ENCODE assay signal across 10 cellular contexts in the genomic region with DNA sequence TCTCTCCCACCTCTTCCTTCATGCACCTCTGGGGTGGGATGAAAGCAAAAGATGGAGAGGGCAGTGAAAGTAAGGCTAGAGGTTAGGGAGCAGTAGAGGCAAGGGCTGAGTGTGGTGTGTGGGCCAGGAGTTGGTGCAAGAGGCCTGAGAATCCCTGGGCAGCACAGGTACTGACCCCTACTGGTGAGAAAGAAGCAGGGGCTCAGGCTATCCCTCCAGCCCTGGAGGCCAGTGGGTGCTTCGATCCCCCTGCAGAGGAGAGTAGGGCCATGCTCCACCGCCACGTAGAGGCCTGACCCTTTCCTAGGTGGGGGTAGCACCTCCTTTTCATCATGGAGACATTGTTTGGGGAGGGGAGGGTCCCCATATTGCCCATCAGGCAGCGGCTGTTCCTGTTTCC. TPM values are rescaled to one million over a fixed set of nuclear protein-coding genes. Genes with fewer than 3 reads are reported as not detected.
A peak's percentile ranks its signal among the peaks of the same experiment; 100 is the strongest.
DNase-seq lines count a peak whose midpoint lies in the region; ATAC-seq and TF ChIP-seq lines count a peak whose summit lies in the region.
"Had no signal": no experiment of that assay in that cellular context is flagged by ENCODE, and none has a peak within 500 bp of the region (broad histone marks: within the 10 kb centered on the region; RNA-seq: fewer than 3 reads in every experiment).

No MANE protein-coding gene starts in this region.

- H3K36me3 ChIP-seq in ascending aorta: no peaks in the 10 kb centered on the region
- H3K36me3 ChIP-seq: lower lobe of right lung, uterus had no signal

- CTCF ChIA-PET in RWPE1 (lab: Yijun Ruan, JAX): interaction anchor here (0.7 to 2.1 kb wide), 3 partner anchors 38 to 62 kb away, joined by 4 to 11 read pairs (median 6); no protein-coding TSS in a partner anchor

- no peak overlapping the region for H3K4me3 ChIP-seq in ascending aorta
- H3K4me3 ChIP-seq: lower lobe of right lung, uterus had no signal

- intact Hi-C loops in ascending aorta (cut with DNase I): no loop called here

- H3K4me1 ChIP-seq in ascending aorta: no peaks in the 10 kb centered on the region
- H3K4me1 ChIP-seq: lower lobe of right lung, uterus had no signal

- H3K27me3 ChIP-seq in ascending aorta: no peaks in the 10 kb centered on the region
- H3K27me3 ChIP-seq: uterus had no signal

- DNase-seq in cerebellar cortex (ENCODE audit: low spot score): peak; percentile 15
- DNase-seq in ascending aorta (ENCODE audit: low spot score in 2 of 2): no peak
- no peak for DNase-seq in stimulated activated CD4-positive, alpha-beta T cell treated with anti-CD3 and anti-CD28 coated beads, Interleukin-15, amount 100 ng/mL, for 24 hours
- DNase-seq in H4 (ENCODE audit: low spot score): no peak
- no peak for DNase-seq in RWPE1 (ENCODE audit: low spot score)
- DNase-seq: lower lobe of right lung, uterus had no signal

- POLR2A ChIA-PET in RWPE1 (lab: Yijun Ruan, JAX; ENCODE audit: low non-redundant PET): no interaction called here

- no peaks in the 10 kb centered on the region for H3K9me3 ChIP-seq in ascending aorta
- H3K9me3 ChIP-seq: lower lobe of right lung, uterus had no signal

- ATAC-seq in GM19035 (IDR thresholded peaks at IDR 0.05; ENCODE audit: unreplicated experiment) (peak; percentile 67), HG03439 (IDR thresholded peaks at IDR 0.05; ENCODE audit: unreplicated experiment) (peak; percentile 68)

- TF ChIP-seq CTCF in 22Rv1 (IDR thresholded peaks at IDR 0.05): peak; percentile 60
- no peak for TF ChIP-seq CTCF in ascending aorta (IDR thresholded peaks at IDR 0.05)
- TF ChIP-seq CTCF in RWPE1 (conservative IDR thresholded peaks at IDR 0.05; ENCODE audit: low read depth): no peak; the same call in 1 of the 2 replicates

- H3K27ac ChIP-seq in 22Rv1: no peak overlapping the region
- no peak overlapping the region for H3K27ac ChIP-seq in ascending aorta
- H3K27ac ChIP-seq in RWPE1: no peak overlapping the region
- H3K27ac ChIP-seq: lower lobe of right lung, uterus had no signal

RNA-seq across cellular contexts. Expression of gene CDHR1, which starts 9.8 kb away (rescaled TPM):
- not detected for total RNA-seq in ascending aorta
- 0.29 and 0.37 TPM in 2 replicates for total RNA-seq in H4 (2014; rRNA removed; shearing (Covaris generic))

RNA-seq across cellular contexts. Expression of gene LRIT2, which starts 21.2 kb away (rescaled TPM):
- total RNA-seq in ascending aorta: not detected
- not detected in 2 replicates for total RNA-seq in H4 (2014; rRNA removed; shearing (Covaris generic))
- total RNA-seq: lower lobe of right lung, uterus had no signal

RNA-seq across cellular contexts. Expression of gene GPR15LG, which starts 30.5 kb away (rescaled TPM):
- not detected for total RNA-seq in ascending aorta
- not detected in 2 replicates for total RNA-seq in H4 (2014; rRNA removed; shearing (Covaris generic))
- total RNA-seq: lower lobe of right lung, uterus had no signal

RNA-seq across cellular contexts. Expression of gene LRIT1, which starts 37.2 kb away (rescaled TPM):
- not detected for total RNA-seq in ascending aorta
- not detected in 2 replicates for total RNA-seq in H4 (2014; rRNA removed; shearing (Covaris generic))
- total RNA-seq: lower lobe of right lung, uterus had no signal

RNA-seq across cellular contexts. Expression of gene RGR, which starts 40.7 kb away (rescaled TPM):
- total RNA-seq in ascending aorta: not detected
- not detected in 2 replicates for total RNA-seq in H4 (2014; rRNA removed; shearing (Covaris generic))
- total RNA-seq: lower lobe of right lung, uterus had no signal
